ENCODE assay signal across 9 cellular contexts in genomic region chr1:43774359-43774758, GRCh38.
DNase-seq lines count a peak whose midpoint lies in the region; ATAC-seq and TF ChIP-seq lines count a peak whose summit lies in the region.
"Had no signal": no experiment of that assay in that cellular context is flagged by ENCODE, and none has a peak within 500 bp of the region (broad histone marks: within the 10 kb centered on the region; RNA-seq: fewer than 3 reads in every experiment).

No MANE protein-coding gene starts in this region.

- TF ChIP-seq CTCF in fibroblast of lung (conservative IDR thresholded peaks at IDR 0.05 in 1 of 2, IDR thresholded peaks at IDR 0.05 in 1 of 2; ENCODE audit: low read depth in 1 of 2, low read length in 2 of 2) (no peak), neural progenitor cell (IDR thresholded peaks at IDR 0.05) (no peak)

- H3F3A ChIP-seq in neural progenitor cell (ENCODE audit: low read depth), result no peaks in the 10 kb centered on the region

- H3K27ac ChIP-seq in fibroblast of lung (ENCODE audit: insufficient read depth, low read length) (peak overlapping the region; percentile 14), neural progenitor cell (no peak overlapping the region)

- no peak overlapping the region for H3K9ac ChIP-seq in fibroblast of lung (ENCODE audit: insufficient read depth, low read length)
- H3K9ac ChIP-seq in neural progenitor cell, result no peak overlapping the region

- H2AFZ ChIP-seq in fibroblast of lung (ENCODE audit: low read length), result no peak overlapping the region
- H2AFZ ChIP-seq in neural progenitor cell (replicated peaks), result no peak overlapping the region

- no peaks in the 10 kb centered on the region for H3K27me3 ChIP-seq in fibroblast of lung (ENCODE audit: control insufficient read depth, insufficient read depth, low read length)
- no peaks in the 10 kb centered on the region for H3K27me3 ChIP-seq in neural progenitor cell

- H3K9me3 ChIP-seq in fibroblast of lung (ENCODE audit: control insufficient read depth, insufficient read depth, low read depth, low read length), result no peaks in the 10 kb centered on the region
- no peaks in the 10 kb centered on the region for H3K9me3 ChIP-seq in neural progenitor cell (ENCODE audit: low read depth)

- H3K36me3 Mint-ChIP-seq in neural progenitor cell, result peaks cover 27% of the 10 kb centered on the region

- peaks cover 9% of the 10 kb centered on the region for H3K9me3 Mint-ChIP-seq in neural progenitor cell

- H4K20me1 ChIP-seq in fibroblast of lung (ENCODE audit: control insufficient read depth, extremely low read depth, insufficient read depth, low read length) (no peaks in the 10 kb centered on the region), neural progenitor cell (ENCODE audit: low read depth) (no peaks in the 10 kb centered on the region)

- H3K27me3 Mint-ChIP-seq in neural progenitor cell (ENCODE audit: insufficient read depth, low read depth), result no peaks in the 10 kb centered on the region

- no peaks in the 10 kb centered on the region for H3K4me1 Mint-ChIP-seq in neural progenitor cell

- peak overlapping the region; percentile 48 for H3K4me2 ChIP-seq in fibroblast of lung (ENCODE audit: extremely low read depth, insufficient read depth, low read length)
- H3K4me2 ChIP-seq in neural progenitor cell, result no peak overlapping the region

- H3K4me1 ChIP-seq in fibroblast of lung (ENCODE audit: control insufficient read depth, extremely low read depth, insufficient read depth, low read length) (peaks cover 15% of the 10 kb centered on the region), neural progenitor cell (no peaks in the 10 kb centered on the region)

- ATAC-seq in left lobe of liver (no peak), GM18909 (IDR thresholded peaks at IDR 0.05; ENCODE audit: poor library complexity, unreplicated experiment) (no peak)

- no peak overlapping the region for H3K27ac Mint-ChIP-seq in neural progenitor cell
- H3K27ac Mint-ChIP-seq: endodermal cell had no signal

- H3K4me3 ChIP-seq in fibroblast of lung (replicated peaks in 1 of 4; ENCODE audit: control extremely low read depth in 1 of 4, insufficient read depth in 1 of 4, low read depth in 3 of 4, low read length in 4 of 4), result no peak overlapping the region
- no peak overlapping the region for H3K4me3 ChIP-seq in neural progenitor cell

- H3K36me3 ChIP-seq in fibroblast of lung (ENCODE audit: control insufficient read depth, insufficient read depth, low read length) (no peaks in the 10 kb centered on the region), neural progenitor cell (peaks cover 3% of the 10 kb centered on the region)

- no peaks in the 10 kb centered on the region for H3K79me2 ChIP-seq in fibroblast of lung (ENCODE audit: control insufficient read depth, insufficient read depth, low read length)
- H3K79me2 ChIP-seq in neural progenitor cell (ENCODE audit: low read depth), result peaks cover 12% of the 10 kb centered on the region

- DNase-seq in HCEC 1CT (peak; percentile 80), RKO (ENCODE audit: low spot score) (peak; percentile 22), fibroblast of lung (ENCODE audit: low read depth in 2 of 2) (peak; percentile 68 to 76), stromal cell of bone marrow (ENCODE audit: low read depth) (peak; percentile 43), neural progenitor cell (ENCODE audit: low spot score) (no peak), left lobe of liver (ENCODE audit: low spot score) (no peak)
- DNase-seq: DMS153, endodermal cell had no signal

- H3K4me3 Mint-ChIP-seq in neural progenitor cell, result no peak overlapping the region
- H3K4me3 Mint-ChIP-seq: endodermal cell had no signal

Comparison
In these comparisons a context has a peak if more than half of its experiments do, and no peak if none do; other contexts are left out.
1. DNase-seq: peak in HCEC 1CT (single experiment), RKO (single experiment), fibroblast of lung (2 of 2) and stromal cell of bone marrow (single experiment); none in neural progenitor cell (single experiment) and left lobe of liver (single experiment).